Comparison of ENCODE assay signal across 14 cellular contexts in the genomic region with DNA sequence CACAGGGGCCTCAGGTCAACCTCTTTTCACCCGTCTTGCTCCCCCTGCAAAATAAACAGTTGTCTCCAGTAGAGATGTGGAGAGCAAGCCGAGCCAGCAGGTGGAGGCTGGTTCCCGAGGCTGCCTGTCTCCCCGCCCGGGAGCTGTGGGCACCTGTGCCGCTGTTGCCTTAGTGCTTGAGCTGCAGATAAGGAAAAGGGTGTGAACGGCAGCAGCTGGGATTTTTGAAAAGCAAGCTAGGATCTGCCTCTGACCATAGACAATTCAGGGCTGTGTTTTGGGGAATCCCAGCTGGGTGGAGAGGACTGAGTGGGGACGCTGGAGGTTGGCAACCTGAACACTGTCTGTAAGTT. TPM values are rescaled to one million over a fixed set of nuclear protein-coding genes. Genes with fewer than 3 reads are reported as not detected.
DNase-seq lines count a peak whose midpoint lies in the region; ATAC-seq and TF ChIP-seq lines count a peak whose summit lies in the region.
"Had no signal": no experiment of that assay in that cellular context is flagged by ENCODE, and none has a peak within 500 bp of the region (broad histone marks: within the 10 kb centered on the region; RNA-seq: fewer than 3 reads in every experiment).

No MANE protein-coding gene starts in this region.

- peak overlapping the region; percentile 83 for H3K4me3 Mint-ChIP-seq in glutamatergic neuron (ENCODE audit: unreplicated experiment)
- H3K4me3 Mint-ChIP-seq in T-cell = no peak overlapping the region
- H3K4me3 Mint-ChIP-seq: CD4-positive, alpha-beta memory T cell; T-helper 1 cell treated with Interleukin-12 subunit alpha and Interleukin-12 subunit beta and Interleukin-4 antibody, amounts not matched to agents 30 μg/mL and 1 μg/mL, for 36 hours had no signal

- H3K27ac ChIP-seq in spleen (no peak overlapping the region), suprapubic skin (no peak overlapping the region)

- no peaks in the 10 kb centered on the region for H3K36me3 Mint-ChIP-seq in glutamatergic neuron (ENCODE audit: unreplicated experiment)
- no peaks in the 10 kb centered on the region for H3K36me3 Mint-ChIP-seq in T-cell
- H3K36me3 Mint-ChIP-seq: CD4-positive, alpha-beta memory T cell had no signal

- H3K4me1 Mint-ChIP-seq in glutamatergic neuron (ENCODE audit: low read depth, unreplicated experiment) (peaks cover 58% of the 10 kb centered on the region), T-cell (no peaks in the 10 kb centered on the region)

- H3K4me3 ChIP-seq in spleen (no peak overlapping the region), suprapubic skin (no peak overlapping the region)

- DNase-seq in NCI-H1092 treated with DMSO at 0.1 percent for 48 hours (lab: John Stamatoyannopoulos, UW) (peak; percentile 80), NCI-H2196 treated with DMSO at 0.1 percent for 48 hours (lab: John Stamatoyannopoulos, UW; ENCODE audit: unreplicated experiment) (peak; percentile 60), glutamatergic neuron (no peak), spleen (peak; percentile 33), T-cell (no peak), putamen (ENCODE audit: low spot score) (no peak), suprapubic skin (ENCODE audit: low spot score in 2 of 2) (no peak)
- DNase-seq: activated CD4-positive, alpha-beta T cell treated with anti-CD3 and anti-CD28 coated beads, Interleukin-2, amount 50 U/mL, for 4 hours; CD4-positive, alpha-beta memory T cell; retina had no signal

- H3K27ac Mint-ChIP-seq in glutamatergic neuron (ENCODE audit: unreplicated experiment) (peak overlapping the region; percentile 73), T-cell (no peak overlapping the region)
- H3K27ac Mint-ChIP-seq: activated T-helper 2 cell treated with anti-CD3 and anti-CD28 coated beads, Interferon-gamma antibody, Interleukin-2, Interleukin-4, amounts not matched to agents 10 μg/mL and 5 μg/mL and 100 μg/mL, durations not matched to agents 14 hours and 24 hours and 36 hours; CD4-positive, alpha-beta memory T cell; T-helper 1 cell treated with Interleukin-12 subunit alpha and Interleukin-12 subunit beta and Interleukin-4 antibody, amounts not matched to agents 30 μg/mL and 1 μg/mL, for 36 hours had no signal

- H3K9me3 Mint-ChIP-seq in glutamatergic neuron (ENCODE audit: unreplicated experiment) = peaks cover 4% of the 10 kb centered on the region
- peaks cover 0 to 2% (median 0%) of the 10 kb centered on the region in 3 donors for H3K9me3 Mint-ChIP-seq in T-cell
- H3K9me3 Mint-ChIP-seq: activated T-helper 2 cell treated with anti-CD3 and anti-CD28 coated beads, Interferon-gamma antibody, Interleukin-2, Interleukin-4, amounts not matched to agents 10 μg/mL and 5 μg/mL and 100 μg/mL, durations not matched to agents 14 hours and 24 hours and 36 hours; CD4-positive, alpha-beta memory T cell; T-helper 1 cell treated with Interleukin-12 subunit alpha and Interleukin-12 subunit beta and Interleukin-4 antibody, amounts not matched to agents 30 μg/mL and 1 μg/mL, for 36 hours had no signal

- POLR2A ChIA-PET in T-cell (lab: Charles Lee) = no interaction called here

- TF ChIP-seq POLR2A in spleen (IDR thresholded peaks at IDR 0.05) (no peak), suprapubic skin (IDR thresholded peaks at IDR 0.05) (no peak)

- no peaks in the 10 kb centered on the region for H3K27me3 ChIP-seq in spleen (replicated peaks in 1 of 7)
- H3K27me3 ChIP-seq in suprapubic skin = no peaks in the 10 kb centered on the region

- H3K36me3 ChIP-seq in spleen = no peaks in the 10 kb centered on the region
- H3K36me3 ChIP-seq in suprapubic skin = no peaks in the 10 kb centered on the region

- H3K27me3 Mint-ChIP-seq in glutamatergic neuron (ENCODE audit: unreplicated experiment) (peaks cover 3% of the 10 kb centered on the region), T-cell (no peaks in the 10 kb centered on the region)

- H3K4me1 ChIP-seq in spleen = no peaks in the 10 kb centered on the region
- peaks cover 16% of the 10 kb centered on the region for H3K4me1 ChIP-seq in suprapubic skin

- TF ChIP-seq CTCF in glutamatergic neuron (IDR thresholded peaks at IDR 0.05; ENCODE audit: partially characterized antibody, unreplicated experiment) = no peak
- TF ChIP-seq CTCF in spleen (IDR thresholded peaks at IDR 0.05 in 8 of 11, conservative IDR thresholded peaks at IDR 0.05 in 3 of 11) = no peak
- TF ChIP-seq CTCF in suprapubic skin (IDR thresholded peaks at IDR 0.05) = no peak

- CTCF ChIA-PET in T-cell (lab: Charles Lee) = no interaction called here

- H3K9me3 ChIP-seq in spleen = peaks cover 0 to 4% (median 0%) of the 10 kb centered on the region in 8 donors
- H3K9me3 ChIP-seq in suprapubic skin = no peaks in the 10 kb centered on the region

- no peak for ATAC-seq in T-cell (replicated peaks in 1 of 4)

- intact Hi-C loops in spleen (cut with DNase I; ENCODE audit: low total_unique reads) = no loop called here

- TF ChIP-seq EP300 in suprapubic skin (IDR thresholded peaks at IDR 0.05) = no peak

- WGBS in spleen, 5 donors = 60 to 83% (median 80%) methylated on average over 8 of the region's 8 CpGs
- 34% methylated on average over 7 of the region's 8 CpGs for whole genome bisulfite sequencing in suprapubic skin

RNA-seq across cellular contexts. Expression of gene WNK2, which starts 9.4 kb away (rescaled TPM):
- total RNA-seq in glutamatergic neuron (ENCODE audit: unreplicated experiment) (336 TPM), spleen (10 to 100 TPM in 3 of 7 donors, 1 to 10 TPM in 4; 4.7 to 20.0 (median 9.1) TPM), T-cell (under 1 TPM; 0.12 to 0.95 (median 0.48) TPM), suprapubic skin (10 to 100 TPM; 39.5 to 93.7 (median 45.3) TPM)
- 1 to 10 TPM; 1.8 to 5.9 (median 1.9) TPM for polyA plus RNA-seq in spleen
- total RNA-seq: endothelial cell of umbilical vein, LHCN-M2 had no signal
- polyA plus RNA-seq: CD4-positive, alpha-beta memory T cell; endothelial cell of umbilical vein had no signal

RNA-seq across cellular contexts. Expression of gene NINJ1, which starts 59.3 kb away (rescaled TPM):
- total RNA-seq in glutamatergic neuron (ENCODE audit: unreplicated experiment) = 29.4 TPM
- total RNA-seq in spleen = 100 to 1,000 TPM in 6 of 7 donors, 10 to 100 TPM in 1; 75.0 to 142 (median 113) TPM
- 10 to 100 TPM; 26.5 to 68.9 (median 50.4) TPM for polyA plus RNA-seq in spleen
- total RNA-seq in T-cell = 100 to 1,000 TPM in 1 of 5 donors, 10 to 100 TPM in 4; 29.2 to 110 (median 32.0) TPM
- 100 to 1,000 TPM in 3 of 4 donors, 10 to 100 TPM in 1; 88.3 to 158 (median 113) TPM for total RNA-seq in suprapubic skin

Comparison
In these comparisons a context has a peak if more than half of its experiments do, and no peak if none do; other contexts are left out.
1. DNase-seq: peak in NCI-H1092 treated with DMSO at 0.1 percent for 48 hours (single experiment), NCI-H2196 treated with DMSO at 0.1 percent for 48 hours (single experiment) and spleen (single experiment); none in glutamatergic neuron (single experiment), T-cell (0 of 34), putamen (single experiment) and suprapubic skin (0 of 2).